In the genomic region with DNA sequence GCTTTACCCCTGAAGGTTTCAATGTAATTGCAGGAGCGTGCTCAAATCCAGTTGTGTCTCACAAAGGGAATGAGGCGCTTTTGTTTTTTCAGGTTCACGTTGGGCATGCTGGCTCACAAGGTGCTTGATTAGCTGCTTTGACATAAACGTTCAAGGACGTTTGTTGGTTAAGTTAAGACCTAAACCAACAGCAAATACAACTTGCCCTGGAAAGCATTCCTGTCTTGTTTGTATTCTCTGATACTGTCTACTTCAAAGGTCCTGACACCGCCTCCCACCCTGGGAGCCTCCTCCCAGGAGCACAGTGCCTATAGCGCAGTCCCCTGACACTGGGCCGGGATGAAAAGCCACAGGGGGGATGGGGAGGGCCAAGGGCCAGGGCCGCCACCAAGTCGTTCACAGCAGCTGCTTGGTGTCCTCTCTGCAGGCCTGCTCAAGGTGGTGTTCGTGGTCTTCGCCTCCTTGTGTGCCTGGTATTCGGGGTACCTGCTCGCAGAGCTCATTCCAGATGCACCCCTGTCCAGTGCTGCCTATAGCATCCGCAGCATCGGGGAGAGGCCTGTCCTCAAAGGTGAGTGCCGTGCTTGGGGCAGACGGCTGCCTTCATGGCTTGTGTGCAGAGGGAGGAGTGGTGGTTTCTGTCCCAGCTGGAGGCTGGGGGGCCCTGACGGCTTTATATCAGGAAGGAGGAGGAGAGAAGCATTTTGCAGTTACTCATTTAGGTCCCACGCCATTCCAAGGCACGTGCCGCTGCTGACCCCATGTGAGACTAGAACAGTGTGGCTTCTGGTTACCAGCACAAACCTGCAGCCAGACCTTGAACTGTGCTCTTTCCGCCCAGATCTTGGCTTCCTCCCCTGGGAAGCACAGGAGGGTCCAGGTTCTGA, we compare ENCODE assay signal across 20 cellular contexts. TPM values are rescaled to one million over a fixed set of nuclear protein-coding genes. Genes with fewer than 3 reads are reported as not detected.
DNase-seq lines count a peak whose midpoint lies in the region; ATAC-seq and TF ChIP-seq lines count a peak whose summit lies in the region.
"Had no signal": no experiment of that assay in that cellular context is flagged by ENCODE, and none has a peak within 500 bp of the region (broad histone marks: within the 10 kb centered on the region; RNA-seq: fewer than 3 reads in every experiment).

No MANE protein-coding gene starts in this region.

- no peaks in the 10 kb centered on the region for H3K36me3 ChIP-seq in KMS-11 (ENCODE audit: insufficient read depth)
- H3K36me3 ChIP-seq in osteoblast (ENCODE audit: insufficient read depth, low read length): no peaks in the 10 kb centered on the region
- H3K36me3 ChIP-seq: HAP-1, MG63 had no signal

- ATAC-seq in GM21447 (IDR thresholded peaks at IDR 0.05; ENCODE audit: unreplicated experiment) (no peak), GM18858 (IDR thresholded peaks at IDR 0.05; ENCODE audit: unreplicated experiment) (no peak)
- ATAC-seq: A549, Panc1, Right ventricle myocardium inferior had no signal

- H3K27me3 ChIP-seq in KMS-11 (ENCODE audit: insufficient read depth, low read depth) (no peaks in the 10 kb centered on the region), osteoblast (ENCODE audit: insufficient read depth, low read length) (peaks cover 6% of the 10 kb centered on the region)
- H3K27me3 ChIP-seq: MG63 had no signal

- no peak overlapping the region for H2AFZ ChIP-seq in KMS-11 (ENCODE audit: low read depth)
- no peak overlapping the region for H2AFZ ChIP-seq in osteoblast (ENCODE audit: low read length)

- TF ChIP-seq CTCF in C4-2B (conservative IDR thresholded peaks at IDR 0.05) (no peak), KMS-11 (conservative IDR thresholded peaks at IDR 0.05; ENCODE audit: low read depth, low read length) (no peak), VCaP (conservative IDR thresholded peaks at IDR 0.05) (no peak), osteoblast (IDR thresholded peaks at IDR 0.05; ENCODE audit: extremely low read depth, low read depth, low read length) (no peak)

- H3K79me2 ChIP-seq in KMS-11 (ENCODE audit: insufficient read depth, low read depth) (no peaks in the 10 kb centered on the region), osteoblast (ENCODE audit: insufficient read depth, low read length) (no peaks in the 10 kb centered on the region)

- DNase-seq in osteoblast (ENCODE audit: insufficient read length, low spot score, missing footprints): peak; percentile 49
- no peak for DNase-seq in activated CD4-positive, alpha-beta T cell treated with anti-CD3 and anti-CD28 coated beads, Interleukin-2, amount 50 U/mL, for 1 hour
- DNase-seq in activated naive CD4-positive, alpha-beta T cell (lab: John Stamatoyannopoulos, UW): no peak
- DNase-seq: EL, KBM-7, MG63, NCI-H1105 treated with DMSO at 0.1 percent for 48 hours, NCI-H1694 treated with DMSO at 0.1 percent for 48 hours, NCI-H2171, NCI-H446 treated with DMSO at 0.1 percent for 48 hours, NCI-H82 had no signal

- no peak overlapping the region for H3K4me3 ChIP-seq in KMS-11 (IDR thresholded peaks at IDR 0.05; ENCODE audit: insufficient read depth, low read depth, low read length)
- H3K4me3 ChIP-seq in osteoblast (ENCODE audit: insufficient read depth, low read length): no peak overlapping the region
- H3K4me3 ChIP-seq: A549, HAP-1, MG63 had no signal

- peak overlapping the region; percentile 90 for H3K27ac ChIP-seq in C4-2B
- peak overlapping the region; percentile 83 for H3K27ac ChIP-seq in KMS-11
- H3K27ac ChIP-seq in VCaP: peak overlapping the region; percentile 98
- H3K27ac ChIP-seq in osteoblast (ENCODE audit: low read depth, low read length): no peak overlapping the region
- H3K27ac ChIP-seq: A549 had no signal

- H3K9ac ChIP-seq in KMS-11: peak overlapping the region; percentile 50; the same call in 1 of the 2 replicates

- H4K20me1 ChIP-seq in KMS-11 (ENCODE audit: insufficient read depth): no peaks in the 10 kb centered on the region
- no peaks in the 10 kb centered on the region for H4K20me1 ChIP-seq in osteoblast (ENCODE audit: insufficient read depth, low read length)

- H3K4me1 ChIP-seq in KMS-11 (ENCODE audit: low read depth, poor library complexity, severe bottlenecking) (peaks cover 37% of the 10 kb centered on the region), osteoblast (ENCODE audit: insufficient read depth, low read length) (no peaks in the 10 kb centered on the region)
- H3K4me1 ChIP-seq: A549, HAP-1 had no signal

- H3K9me3 ChIP-seq in osteoblast (ENCODE audit: low read depth, low read length): no peaks in the 10 kb centered on the region
- H3K9me3 ChIP-seq: A549, MG63 had no signal

- peak overlapping the region; percentile 53 for H3K4me2 ChIP-seq in KMS-11
- H3K4me2 ChIP-seq in osteoblast (ENCODE audit: insufficient read depth, low read length): no peak overlapping the region
- H3K4me2 ChIP-seq: A549 had no signal

RNA-seq across cellular contexts. Expression of gene FAM3B, which starts 6.1 kb away (rescaled TPM):
- not detected in 2 replicates for total RNA-seq in osteoblast
- total RNA-seq: Right ventricle myocardium inferior had no signal

RNA-seq across cellular contexts. Expression of gene MX2, which starts 39.1 kb away (rescaled TPM):
- total RNA-seq in osteoblast: 12.4 and 14.5 TPM in 2 replicates
